Comparison of ENCODE assay signal across 22 cellular contexts in the genomic region with DNA sequence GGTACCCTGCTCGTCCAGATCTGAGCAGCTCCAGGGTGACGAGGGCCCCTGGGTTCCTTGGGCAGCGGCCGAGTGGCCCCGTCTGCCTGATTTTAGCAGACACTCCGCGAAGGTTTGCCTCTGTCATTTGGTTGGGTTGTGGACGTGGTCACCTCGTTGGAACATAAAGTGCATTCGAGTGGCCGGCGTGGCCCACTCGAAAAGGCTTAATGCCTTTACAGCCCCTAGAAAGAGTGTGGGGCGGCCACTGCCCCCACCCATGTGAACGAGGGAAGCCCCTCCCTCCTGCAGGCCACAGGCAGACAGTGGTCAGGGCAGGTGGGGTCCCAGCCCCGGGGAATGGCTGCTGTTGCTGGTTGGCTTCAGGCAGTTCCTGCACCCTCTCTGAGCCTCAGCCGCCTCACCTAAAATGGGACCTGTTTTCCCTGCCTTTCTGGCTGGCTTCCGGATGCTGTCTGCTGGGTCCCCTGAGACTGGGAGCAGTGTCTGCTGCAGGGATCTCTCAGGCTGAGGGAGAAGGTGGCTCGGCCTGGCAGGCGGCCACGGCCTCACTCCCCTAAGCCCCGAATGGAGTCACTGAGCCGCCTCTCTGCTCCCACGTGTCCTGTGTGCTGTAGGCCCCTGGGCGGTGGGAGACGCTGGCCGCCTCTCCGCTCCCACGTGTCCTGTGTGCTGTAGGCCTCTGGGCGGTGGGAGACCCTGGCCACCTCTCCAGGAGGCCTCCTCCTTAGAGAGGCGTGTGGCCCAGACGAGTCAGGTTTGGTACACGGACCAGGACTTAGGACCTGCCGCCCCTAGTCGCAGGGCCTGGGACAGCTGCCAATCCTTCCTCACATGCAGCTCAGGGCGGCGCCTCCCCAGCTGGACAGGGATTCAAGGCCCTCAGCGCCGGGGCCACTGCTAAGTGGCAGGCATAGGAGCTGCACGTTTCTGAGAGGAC.
A peak's percentile ranks its signal among the peaks of the same experiment; 100 is the strongest.
DNase-seq lines count a peak whose midpoint lies in the region; ATAC-seq and TF ChIP-seq lines count a peak whose summit lies in the region.
"Had no signal": no experiment of that assay in that cellular context is flagged by ENCODE, and none has a peak within 500 bp of the region (broad histone marks: within the 10 kb centered on the region; RNA-seq: fewer than 3 reads in every experiment).

No MANE protein-coding gene starts in this region.

- CTCF ChIA-PET in HEK293T (lab: Yijun Ruan, JAX), result no interaction called here

- H3K4me3 Mint-ChIP-seq in glutamatergic neuron (ENCODE audit: unreplicated experiment), result no peak overlapping the region
- H3K4me3 Mint-ChIP-seq: activated T-cell treated with anti-CD3 and anti-CD28 coated beads, Interleukin-2, amount 50 U/mL, for 4 hours; mesothelial cell of epicardium; nephron; stimulated activated memory B cell treated with anti-CD40 and anti-IgM and Interleukin-4, amounts not matched to agents 10 μg/mL and 1 μg/mL and 100 μg/mL, for 72 hours had no signal

- no peaks in the 10 kb centered on the region for H3K36me3 Mint-ChIP-seq in glutamatergic neuron (ENCODE audit: unreplicated experiment)
- H3K36me3 Mint-ChIP-seq: mesothelial cell of epicardium; stimulated activated memory B cell treated with anti-CD40 and anti-IgM and Interleukin-4, amounts not matched to agents 10 μg/mL and 1 μg/mL and 100 μg/mL, for 72 hours had no signal

- intact Hi-C loops in sciatic nerve (cut with DNase I), result no loop called here

- H3K27ac Mint-ChIP-seq in glutamatergic neuron (ENCODE audit: unreplicated experiment), result no peak overlapping the region
- H3K27ac Mint-ChIP-seq: mesothelial cell of epicardium; nephron; stimulated activated memory B cell treated with anti-CD40 and anti-IgM and Interleukin-4, amounts not matched to agents 10 μg/mL and 1 μg/mL and 100 μg/mL, for 72 hours had no signal

- H3K4me1 Mint-ChIP-seq in glutamatergic neuron (ENCODE audit: low read depth, unreplicated experiment), result no peaks in the 10 kb centered on the region
- H3K4me1 Mint-ChIP-seq: mesothelial cell of epicardium had no signal

- no peaks in the 10 kb centered on the region for H3K9me3 Mint-ChIP-seq in glutamatergic neuron (ENCODE audit: unreplicated experiment)
- H3K9me3 Mint-ChIP-seq: activated T-cell treated with anti-CD3 and anti-CD28 coated beads, Interleukin-2, amount 50 U/mL, for 4 hours; mesothelial cell of epicardium; nephron; stimulated activated memory B cell treated with anti-CD40 and anti-IgM and Interleukin-4, amounts not matched to agents 10 μg/mL and 1 μg/mL and 100 μg/mL, for 72 hours had no signal

- POLR2A ChIA-PET in HEK293T (lab: Yijun Ruan, JAX), result no interaction called here

- no peak for ATAC-seq in sciatic nerve
- no peak for ATAC-seq in GM21447 (IDR thresholded peaks at IDR 0.05; ENCODE audit: unreplicated experiment)
- ATAC-seq: activated T-cell treated with anti-CD3 and anti-CD28 coated beads, Interleukin-2, amount 50 U/mL, for 4 hours; gastroesophageal sphincter; stimulated activated memory B cell treated with anti-CD40 and anti-IgM and Interleukin-4, amounts not matched to agents 10 μg/mL and 1 μg/mL and 100 μg/mL, for 72 hours had no signal

- no peak for TF ChIP-seq CTCF in glutamatergic neuron (IDR thresholded peaks at IDR 0.05; ENCODE audit: partially characterized antibody, unreplicated experiment)

- no peaks in the 10 kb centered on the region for H3K27me3 Mint-ChIP-seq in glutamatergic neuron (ENCODE audit: unreplicated experiment)

- DNase-seq in DMS153 treated with DMSO at 0.1 percent for 48 hours (lab: John Stamatoyannopoulos, UW; ENCODE audit: unreplicated experiment) (peak; percentile 89), NCI-H1092 treated with DMSO at 0.1 percent for 48 hours (lab: John Stamatoyannopoulos, UW) (peak; percentile 91), glutamatergic neuron (peak; percentile 9), sciatic nerve (ENCODE audit: low spot score) (peak; percentile 47), HEK293T (ENCODE audit: extremely low spot score) (no peak)
- DNase-seq in activated CD4-positive, alpha-beta T cell treated with anti-CD3 and anti-CD28 coated beads, Interleukin-2, amount 50 U/mL, for 48 hours, result no peak
- DNase-seq: activated CD4-positive, CD25-positive, alpha-beta regulatory T cell treated with anti-CD3 and anti-CD28 coated beads, Interleukin-2, amount 50 U/mL, for 72 hours; activated CD8-positive, alpha-beta memory T cell treated with anti-CD3 and anti-CD28 coated beads for 24 hours; activated naive CD4-positive, alpha-beta T cell treated with anti-CD3 and anti-CD28 coated beads, Interleukin-2, amount 50 U/mL, for 16 hours; activated T-cell treated with anti-CD3 and anti-CD28 coated beads, Interleukin-2, amount 50 U/mL, for 4 hours; cerebellar nuclear complex; effector CD8-positive, alpha-beta T cell; MG63; NCI-H1930; NCI-H526 treated with DMSO at 0.1 percent for 48 hours; stimulated activated CD4-positive, alpha-beta T cell treated with anti-CD3 and anti-CD28 coated beads, Interleukin-1b, Interleukin-23, amount 100 ng/mL, for 48 hours; trophoblast cell had no signal

TF ChIP-seq in HEK293T, 16 proteins besides CTCF, POLR2A, EP300 and RAD21:
- TF ChIP-seq, protein P1, sequence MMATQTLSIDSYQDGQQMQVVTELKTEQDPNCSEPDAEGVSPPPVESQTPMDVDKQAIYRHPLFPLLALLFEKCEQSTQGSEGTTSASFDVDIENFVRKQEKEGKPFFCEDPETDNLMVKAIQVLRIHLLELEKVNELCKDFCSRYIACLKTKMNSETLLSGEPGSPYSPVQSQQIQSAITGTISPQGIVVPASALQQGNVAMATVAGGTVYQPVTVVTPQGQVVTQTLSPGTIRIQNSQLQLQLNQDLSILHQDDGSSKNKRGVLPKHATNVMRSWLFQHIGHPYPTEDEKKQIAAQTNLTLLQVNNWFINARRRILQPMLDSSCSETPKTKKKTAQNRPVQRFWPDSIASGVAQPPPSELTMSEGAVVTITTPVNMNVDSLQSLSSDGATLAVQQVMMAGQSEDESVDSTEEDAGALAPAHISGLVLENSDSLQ (IDR thresholded peaks at IDR 0.05), result no peak

Comparison
In these comparisons a context has a peak if more than half of its experiments do, and no peak if none do; other contexts are left out.
1. DNase-seq: peak in DMS153 treated with DMSO at 0.1 percent for 48 hours (single experiment), NCI-H1092 treated with DMSO at 0.1 percent for 48 hours (single experiment), glutamatergic neuron (single experiment) and sciatic nerve (single experiment); none in HEK293T (single experiment) and activated CD4-positive, alpha-beta T cell treated with anti-CD3 and anti-CD28 coated beads, Interleukin-2, amount 50 U/mL, for 48 hours (0 of 2).